ENCODE assay signal across 8 cellular contexts in genomic region chr1:16677552-16678423, GRCh38. TPM values are rescaled to one million over a fixed set of nuclear protein-coding genes. Genes with fewer than 3 reads are reported as not detected.
DNase-seq lines count a peak whose midpoint lies in the region; ATAC-seq, FAIRE-seq and TF ChIP-seq lines count a peak whose summit lies in the region.

No MANE protein-coding gene starts in this region.

- no peak for FAIRE-seq in H1 (lab: Jason Lieb, UNC)

- H3K9me3 ChIP-seq in H1 (ENCODE audit: insufficient read depth in 2 of 2, low read depth in 1 of 2, low read length in 1 of 2) (no peaks in the 10 kb centered on the region), osteoblast (ENCODE audit: low read depth, low read length) (no peaks in the 10 kb centered on the region)

- H3K4me2 ChIP-seq in H1 (ENCODE audit: insufficient read depth in 1 of 2, low read depth in 2 of 2, low read length in 2 of 2) (peak overlapping the region in 1 of 2 experiments; percentile 25; a peak in 1 of 4 replicates), osteoblast (ENCODE audit: insufficient read depth, low read length) (no peak overlapping the region)

- H4K8ac ChIP-seq in H1 (ENCODE audit: extremely low read depth, insufficient read depth, low read length) = no peak overlapping the region; the same call in 1 of the 2 replicates

- no peak for TF ChIP-seq EP300 in H1 (IDR thresholded peaks at IDR 0.05; ENCODE audit: borderline replicate concordance in 1 of 2, low read depth in 2 of 2, low read length in 2 of 2)

- ATAC-seq in HG02970 (IDR thresholded peaks at IDR 0.05; ENCODE audit: low FRiP score, unreplicated experiment) (no peak), HG02623 (IDR thresholded peaks at IDR 0.05; ENCODE audit: unreplicated experiment) (no peak)

- no peak overlapping the region for H3K56ac ChIP-seq in H1 (replicated peaks; ENCODE audit: insufficient read length, low read depth, low read length)

- H2BK12ac ChIP-seq in H1 (ENCODE audit: low read depth, low read length) = 0 out of 2 replicates have a peak overlapping the region, but pooled peaks have one; percentile 5

- H3K23ac ChIP-seq in H1 (ENCODE audit: insufficient read length) = no peak overlapping the region

- H3K27ac ChIP-seq in H1 (ENCODE audit: low read depth, low read length) (no peak overlapping the region), osteoblast (ENCODE audit: low read depth, low read length) (no peak overlapping the region)

- CTCF ChIA-PET in H1 (lab: Charles Lee; ENCODE audit: partially characterized antibody) = no interaction called here

- H4K20me1 ChIP-seq in H1 (replicated peaks in 1 of 2; ENCODE audit: control insufficient read depth in 1 of 2, insufficient read depth in 2 of 2, low read length in 2 of 2) (no peaks in the 10 kb centered on the region), osteoblast (ENCODE audit: insufficient read depth, low read length) (no peaks in the 10 kb centered on the region)

- H3K14ac ChIP-seq in H1 (ENCODE audit: insufficient read length) = no peak overlapping the region

- no peak for TF ChIP-seq CTCF in H1 (IDR thresholded peaks at IDR 0.05; ENCODE audit: control extremely low read depth in 1 of 3, insufficient read depth in 1 of 3, low read depth in 1 of 3, low read length in 3 of 3)
- no peak for TF ChIP-seq CTCF in osteoblast (IDR thresholded peaks at IDR 0.05; ENCODE audit: extremely low read depth, low read depth, low read length)

- no peak overlapping the region for H3K18ac ChIP-seq in H1 (ENCODE audit: extremely low read depth, low read length)

- POLR2A ChIA-PET in H1 (lab: Charles Lee; ENCODE audit: partially characterized antibody) = no interaction called here

- no peak overlapping the region for H2BK20ac ChIP-seq in H1 (ENCODE audit: low read length)

- no peak for TF ChIP-seq POLR2A in H1 (IDR thresholded peaks at IDR 0.05; ENCODE audit: control extremely low read depth in 1 of 2, low read depth in 2 of 2, low read length in 2 of 2)

- no peak overlapping the region for H2AK5ac ChIP-seq in H1 (ENCODE audit: low read depth, low read length)

- TF ChIP-seq RAD21 in H1 (IDR thresholded peaks at IDR 0.05 in 1 of 2, conservative IDR thresholded peaks at IDR 0.05 in 1 of 2; ENCODE audit: low read depth in 2 of 2, low read length in 2 of 2) = no peak

- no peak overlapping the region for H2BK5ac ChIP-seq in H1 (ENCODE audit: low read depth, low read length)

- no peak overlapping the region for H2BK120ac ChIP-seq in H1 (replicated peaks; ENCODE audit: low read depth, low read length)

- DNase-seq in Daoy (ENCODE audit: low read depth) (peak; percentile 88), HS-27A (ENCODE audit: low read depth) (peak; percentile 48), SW 1271 (lab: John Stamatoyannopoulos, UW) (peak; percentile 58 to 73), H1 (ENCODE audit: low read depth in 1 of 2, low spot score in 2 of 2) (peak in 1 of 2 experiments; percentile 82), osteoblast (ENCODE audit: insufficient read length, low spot score, missing footprints) (peak; percentile 91), NCI-H2227 (lab: John Stamatoyannopoulos, UW; ENCODE audit: unreplicated experiment) (no peak)

- H3K4me3 ChIP-seq in H1 (ENCODE audit: extremely low read depth in 1 of 4, insufficient read depth in 2 of 4, low read depth in 3 of 4, low read length in 4 of 4) (no peak overlapping the region), osteoblast (ENCODE audit: insufficient read depth, low read length) (no peak overlapping the region)

- H3K4ac ChIP-seq in H1 (replicated peaks; ENCODE audit: insufficient read length, low read depth, low read length) = no peak overlapping the region

- no peaks in the 10 kb centered on the region for H3K79me2 ChIP-seq in H1 (ENCODE audit: control insufficient read depth in 1 of 2, insufficient read depth in 2 of 2, low read length in 2 of 2)
- H3K79me2 ChIP-seq in osteoblast (ENCODE audit: insufficient read depth, low read length) = no peaks in the 10 kb centered on the region

- no peaks in the 10 kb centered on the region for H3K23me2 ChIP-seq in H1 (ENCODE audit: low read depth, low read length)

- H3K9ac ChIP-seq in H1 (replicated peaks in 1 of 4; ENCODE audit: extremely low read depth in 1 of 4, low read depth in 3 of 4, low read length in 3 of 4) = no peak overlapping the region

- H3K79me1 ChIP-seq in H1 (ENCODE audit: low read depth, low read length) = no peaks in the 10 kb centered on the region

- no peak overlapping the region for H4K5ac ChIP-seq in H1 (ENCODE audit: insufficient read length, low read depth, low read length)

- WGBS in H1 (ENCODE audit: extremely low coverage in 1 of 2, insufficient coverage in 1 of 2, insufficient read length in 1 of 2, insufficient replicate concordance in 2 of 2, low coverage in 1 of 2, low lambda C conversion rate in 2 of 2, missing lambda C conversion rate in 1 of 2), 2 experiments = 74% methylated on average over 32 of the region's 33 CpGs; no CpG with 5 or more reads in 1 of the 2 experiments

- H4K91ac ChIP-seq in H1 (replicated peaks; ENCODE audit: insufficient read length, low read length) = no peak overlapping the region

- peaks cover 0 to 2% (median 0%) of the 10 kb centered on the region in 4 experiments; a peak in 2 of 7 replicates for H3K4me1 ChIP-seq in H1 (replicated peaks in 1 of 4; ENCODE audit: control insufficient read depth in 3 of 4, insufficient read depth in 4 of 4, low read length in 3 of 4)
- H3K4me1 ChIP-seq in osteoblast (ENCODE audit: insufficient read depth, low read length) = no peaks in the 10 kb centered on the region

- no peak overlapping the region for H2AFZ ChIP-seq in H1 (ENCODE audit: low read length)
- no peak overlapping the region for H2AFZ ChIP-seq in osteoblast (ENCODE audit: low read length)

- no peaks in the 10 kb centered on the region for H3K36me3 ChIP-seq in H1 (ENCODE audit: control insufficient read depth in 2 of 4, insufficient read depth in 4 of 4, low read length in 3 of 4)
- H3K36me3 ChIP-seq in osteoblast (ENCODE audit: insufficient read depth, low read length) = no peaks in the 10 kb centered on the region

- no peaks in the 10 kb centered on the region for H3K27me3 ChIP-seq in H1 (replicated peaks in 1 of 4; ENCODE audit: control insufficient read depth in 3 of 4, extremely low read depth in 1 of 4, insufficient read depth in 3 of 4, low read length in 3 of 4)
- peaks cover 5% of the 10 kb centered on the region for H3K27me3 ChIP-seq in osteoblast (ENCODE audit: insufficient read depth, low read length)

- no peak overlapping the region for H2BK15ac ChIP-seq in H1 (ENCODE audit: low read length)

TF ChIP-seq in H1, 55 proteins besides CTCF, POLR2A, EP300 and RAD21:
- no peak for TF ChIP-seq USF2 (IDR thresholded peaks at IDR 0.05; ENCODE audit: low read length)
- TF ChIP-seq TBP (IDR thresholded peaks at IDR 0.05; ENCODE audit: low read depth, low read length) = peak; percentile 99
- TF ChIP-seq RNF2 (IDR thresholded peaks at IDR 0.05; ENCODE audit: borderline replicate concordance, low read depth, low read length, missing control alignments, poor library complexity, severe bottlenecking) = no peak
- peak; percentile 47 for TF ChIP-seq TAF7 (optimal IDR thresholded peaks at IDR 0.05; ENCODE audit: borderline replicate concordance, low read depth, low read length)
- TF ChIP-seq CEBPB (IDR thresholded peaks at IDR 0.05; ENCODE audit: low read depth, low read length) = 0 out of 2 replicates have a peak, but pooled peaks have one; percentile 21
- TF ChIP-seq CREB1 (IDR thresholded peaks at IDR 0.05) = no peak
- peak; percentile 50; the same call in 1 of the 2 replicates for TF ChIP-seq TEAD4 (IDR thresholded peaks at IDR 0.05; ENCODE audit: low read depth, low read length)
- peak; percentile 31 for TF ChIP-seq ASH2L (IDR thresholded peaks at IDR 0.05; ENCODE audit: low read length)
- no peak for TF ChIP-seq EZH2 (IDR thresholded peaks at IDR 0.05; ENCODE audit: low read depth, low read length, severe bottlenecking)
- TF ChIP-seq MAX (IDR thresholded peaks at IDR 0.05) = no peak
- no peak for TF ChIP-seq ATF3 (IDR thresholded peaks at IDR 0.05; ENCODE audit: insufficient read depth, low read depth, low read length)
- peak; percentile 74; the same call in 1 of the 2 replicates for TF ChIP-seq MAFK (IDR thresholded peaks at IDR 0.05; ENCODE audit: low read depth, low read length)

RNA-seq across cellular contexts. Expression of gene RNU1-3, which starts 11.0 kb away (rescaled TPM):
- 306 and 832 TPM in 2 replicates for total RNA-seq in Daoy (2014; rRNA removed; shearing (Covaris generic))
- total RNA-seq in H1 (2021; fragmentation: NEBNext Ultra II Directional; extraction: Animal tissue kit (Norgen Biotek cat#: 25700)) = 1,303 and 1,497 TPM in 2 replicates
- under 0.01 and 145 TPM in 2 replicates for polyA plus RNA-seq in H1 (2011; rRNA removed)
- polyA plus RNA-seq in H1 (2011; cell fraction: cytosol; rRNA removed) = under 0.01 TPM
- under 0.01 TPM for polyA plus RNA-seq in H1 (2011; cell fraction: nucleus; rRNA removed)
- polyA plus RNA-seq in H1 (2012, experiment 1 of 2) = 20.3 to 94.3 TPM in 2 of 4 replicates, not detected in the others
- polyA plus RNA-seq in H1 (2012, experiment 2 of 2) = not detected
- polyA plus RNA-seq in H1 (2013, experiment 1 of 2) = not detected
- not detected for polyA plus RNA-seq in H1 (2013, experiment 2 of 2)
- polyA minus RNA-seq in H1 (2011; rRNA and poly(A)+ RNA removed) = 10,411 and 22,262 TPM in 2 replicates
- polyA minus RNA-seq in H1 (2011; cell fraction: cytosol; rRNA and poly(A)+ RNA removed) = 63,669 TPM
- polyA minus RNA-seq in H1 (2011; cell fraction: nucleus; rRNA and poly(A)+ RNA removed) = 43,973 TPM
- under 0.01 TPM in 1 of 2 replicates, not detected in the other for total RNA-seq in osteoblast

Comparison
In these comparisons a context has a peak if more than half of its experiments do, and no peak if none do; other contexts are left out.
1. RNA of gene RNU1-3, which starts 11.0 kb away (total RNA-seq): 1,303 to 1,497 TPM in H1 and 306 to 832 TPM in Daoy; under 0.01 TPM in osteoblast; every median in the first group is over 100 times any median in the second.